In the genomic region with DNA sequence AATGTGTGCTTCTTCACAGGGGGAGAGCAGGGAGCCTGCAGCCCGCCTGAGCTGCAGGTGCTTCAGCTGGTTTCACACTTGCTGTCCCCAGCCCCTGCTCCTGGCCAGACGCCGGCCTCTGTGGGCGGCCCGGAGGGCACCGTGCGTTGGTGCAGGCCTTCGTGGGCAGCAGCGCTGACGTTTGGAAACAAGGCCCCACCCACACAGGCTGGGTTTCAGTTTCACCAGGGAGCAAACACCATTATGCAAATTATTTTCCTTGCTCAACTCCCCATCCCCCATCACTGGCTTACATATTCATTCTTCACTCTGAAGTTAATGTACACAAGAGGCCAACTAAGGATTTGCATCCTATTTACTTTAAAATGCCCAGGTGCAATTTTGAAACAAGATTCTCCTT, we compare ENCODE assay signal across 8 cellular contexts.
DNase-seq lines count a peak whose midpoint lies in the region; ATAC-seq and TF ChIP-seq lines count a peak whose summit lies in the region.
"Not testable (repeated sequence)": the region's sequence is repeated elsewhere in the genome, so short reads cannot be mapped to it uniquely, and the experiment has no call there.

No MANE protein-coding gene starts in this region.

- not testable (repeated sequence) for H3K4me3 Mint-ChIP-seq in activated naive CD4-positive, alpha-beta T cell treated with anti-CD3 and anti-CD28 coated beads, Interleukin-2, amount 10 ng/mL, durations not matched to agents 7 days and 5 days; stimulated activated effector memory CD8-positive, alpha-beta T cell treated with anti-CD3 and anti-CD28 coated beads, Interleukin-12 subunit alpha, Interleukin-12 subunit beta, amount 100 ng/mL, for 72 hours

- POLR2A ChIA-PET in Panc1 (lab: Charles Lee): not testable (repeated sequence)

- not testable (repeated sequence) for H4K20me1 ChIP-seq in DND-41 (ENCODE audit: insufficient read depth, low read length); hepatocyte (ENCODE audit: insufficient read depth, poor library complexity, severe bottlenecking)

- not testable (repeated sequence) for H3K9me3 ChIP-seq in DND-41 (ENCODE audit: insufficient read depth, low read length, severe bottlenecking); Panc1 (ENCODE audit: control insufficient read depth, insufficient read depth, low read depth, low read length); hepatocyte (ENCODE audit: low read depth)

- H3K9me2 ChIP-seq in hepatocyte (replicated peaks; ENCODE audit: insufficient read depth): not testable (repeated sequence)

- not testable (repeated sequence) for H3K27ac Mint-ChIP-seq in activated naive CD4-positive, alpha-beta T cell treated with anti-CD3 and anti-CD28 coated beads, Interleukin-2, amount 10 ng/mL, durations not matched to agents 7 days and 5 days; stimulated activated effector memory CD8-positive, alpha-beta T cell treated with anti-CD3 and anti-CD28 coated beads, Interleukin-12 subunit alpha, Interleukin-12 subunit beta, amount 100 ng/mL, for 72 hours

- not testable (repeated sequence) for H3K27me3 Mint-ChIP-seq in activated naive CD4-positive, alpha-beta T cell treated with anti-CD3 and anti-CD28 coated beads, Interleukin-2, amount 10 ng/mL, durations not matched to agents 7 days and 5 days

- H3K27ac ChIP-seq in DND-41 (ENCODE audit: low read length) (peak overlapping the region; percentile 83), hepatocyte (peak overlapping the region; percentile 63)
- not testable (repeated sequence) for H3K27ac ChIP-seq in Panc1 (ENCODE audit: low read length)

- not testable (repeated sequence) for H3K36me3 Mint-ChIP-seq in activated naive CD4-positive, alpha-beta T cell treated with anti-CD3 and anti-CD28 coated beads, Interleukin-2, amount 10 ng/mL, durations not matched to agents 7 days and 5 days; stimulated activated effector memory CD8-positive, alpha-beta T cell treated with anti-CD3 and anti-CD28 coated beads, Interleukin-12 subunit alpha, Interleukin-12 subunit beta, amount 100 ng/mL, for 72 hours

- CTCF ChIA-PET in Panc1 (lab: Charles Lee); activated naive CD4-positive, alpha-beta T cell treated with anti-CD3 and anti-CD28 coated beads, Interleukin-2, amount 10 ng/mL, durations not matched to agents 7 days and 5 days (lab: Charles Lee): not testable (repeated sequence)

- intact Hi-C loops in Panc1 (cut with micrococcal nuclease; ENCODE audit: unreplicated experiment): not testable (repeated sequence)

- H3K9me3 Mint-ChIP-seq in activated naive CD4-positive, alpha-beta T cell treated with anti-CD3 and anti-CD28 coated beads, Interleukin-2, amount 10 ng/mL, durations not matched to agents 7 days and 5 days; stimulated activated effector memory CD8-positive, alpha-beta T cell treated with anti-CD3 and anti-CD28 coated beads, Interleukin-12 subunit alpha, Interleukin-12 subunit beta, amount 100 ng/mL, for 72 hours: not testable (repeated sequence)

- TSS peak; percentile 8 for BruUV-seq in Panc1 (replicated peaks; lab: Mats Ljungman, UMichigan)

- peak; percentile 60 for DNase-seq in DND-41
- DNase-seq in Panc1 (ENCODE audit: low read depth, low spot score); hepatocyte (ENCODE audit: low spot score); stimulated activated effector memory CD8-positive, alpha-beta T cell treated with anti-CD3 and anti-CD28 coated beads, Interleukin-12 subunit alpha, Interleukin-12 subunit beta, amount 100 ng/mL, for 72 hours (ENCODE audit: low spot score in 2 of 2): not testable (repeated sequence)
- DNase-seq in activated naive CD4-positive, alpha-beta T cell treated with anti-CD3 and anti-CD28 coated beads, Interleukin-2, amount 10 ng/mL, durations not matched to agents 7 days and 5 days: peak; percentile 60

- peaks cover 33% of the 10 kb centered on the region for H3K4me1 Mint-ChIP-seq in activated naive CD4-positive, alpha-beta T cell treated with anti-CD3 and anti-CD28 coated beads, Interleukin-2, amount 10 ng/mL, durations not matched to agents 7 days and 5 days
- not testable (repeated sequence) for H3K4me1 Mint-ChIP-seq in stimulated activated effector memory CD8-positive, alpha-beta T cell treated with anti-CD3 and anti-CD28 coated beads, Interleukin-12 subunit alpha, Interleukin-12 subunit beta, amount 100 ng/mL, for 72 hours

- peak overlapping the region; percentile 44 for H3K9ac ChIP-seq in DND-41 (ENCODE audit: low read depth, low read length)

- ATAC-seq in DND-41 (ENCODE audit: insufficient read depth, low read depth) (peak; percentile 96), GM19395 (IDR thresholded peaks at IDR 0.05; ENCODE audit: unreplicated experiment) (peak; percentile 96), HG02588 (IDR thresholded peaks at IDR 0.05; ENCODE audit: unreplicated experiment) (peak; percentile 93), HG03159 (IDR thresholded peaks at IDR 0.05; ENCODE audit: unreplicated experiment) (peak; percentile 96), Panc1 (peak; percentile 88)
- peak; percentile 80 for ATAC-seq in stimulated activated effector memory CD8-positive, alpha-beta T cell treated with anti-CD3 and anti-CD28 coated beads, Interleukin-12 subunit alpha, Interleukin-12 subunit beta, amount 100 ng/mL, for 72 hours

- H3K4me2 ChIP-seq in DND-41 (ENCODE audit: insufficient read depth, low read length) (peak overlapping the region; percentile 53; the same call in 1 of the 2 replicates), hepatocyte (peak overlapping the region; percentile 60)

- in situ Hi-C loops in Panc1 (cut with HindIII; ENCODE audit: low pct_unique_long_range_greater_than_20kb, low sequenced_read_pairs): not testable (repeated sequence)

- not testable (repeated sequence) for TF ChIP-seq CTCF in DND-41 (IDR thresholded peaks at IDR 0.05; ENCODE audit: borderline replicate concordance, extremely low read depth, low read length, poor library complexity, severe bottlenecking); Panc1 (IDR thresholded peaks at IDR 0.05); hepatocyte (IDR thresholded peaks at IDR 0.05; ENCODE audit: poor library complexity)

- H3K27me3 ChIP-seq in DND-41 (ENCODE audit: insufficient read depth, low read length, poor library complexity); Panc1 (ENCODE audit: control insufficient read depth, insufficient read depth, low read length); hepatocyte: not testable (repeated sequence)

- no CpG with 5 or more reads among the region's 10 CpGs for WGBS in hepatocyte (ENCODE audit: low lambda C conversion rate, missing lambda C conversion rate)

- H3K4me1 ChIP-seq in DND-41 (ENCODE audit: insufficient read depth, low read length): peaks cover 24% of the 10 kb centered on the region
- H3K4me1 ChIP-seq in Panc1 (ENCODE audit: control insufficient read depth, insufficient read depth, low read length): not testable (repeated sequence)
- peaks cover 14% of the 10 kb centered on the region for H3K4me1 ChIP-seq in hepatocyte (ENCODE audit: insufficient read depth)

- not testable (repeated sequence) for H3K36me3 ChIP-seq in DND-41 (ENCODE audit: insufficient read depth, low read length); Panc1 (ENCODE audit: control insufficient read depth, insufficient read depth, low read length); hepatocyte (replicated peaks; ENCODE audit: insufficient read depth, low read depth)

- not testable (repeated sequence) for H3K4me3 ChIP-seq in DND-41 (ENCODE audit: low read depth in 1 of 2, low read length in 2 of 2); Panc1 (ENCODE audit: low read depth in 2 of 2, low read length in 2 of 2); hepatocyte

- H2AFZ ChIP-seq in DND-41 (ENCODE audit: low read depth, low read length); hepatocyte: not testable (repeated sequence)

- H3K79me2 ChIP-seq in DND-41 (ENCODE audit: insufficient read depth, low read length): peaks cover 48% of the 10 kb centered on the region
- H3K79me2 ChIP-seq in hepatocyte: not testable (repeated sequence)
